ENCODE assay signal across 13 cellular contexts in genomic region chr3:52688266-52688665, GRCh38. TPM values are rescaled to one million over a fixed set of nuclear protein-coding genes. Genes with fewer than 3 reads are reported as not detected.
A peak's percentile ranks its signal among the peaks of the same experiment; 100 is the strongest.
DNase-seq lines count a peak whose midpoint lies in the region; ATAC-seq and TF ChIP-seq lines count a peak whose summit lies in the region.
"Had no signal": no experiment of that assay in that cellular context is flagged by ENCODE, and none has a peak within 500 bp of the region (broad histone marks: within the 10 kb centered on the region; RNA-seq: fewer than 3 reads in every experiment).

No MANE protein-coding gene starts in this region.

- H3K27ac ChIP-seq in esophagus squamous epithelium (peak overlapping the region; percentile 50 to 97 (median 94)), subcutaneous abdominal adipose tissue (ENCODE audit: low read depth, low read length) (peak overlapping the region; percentile 98), colonic mucosa (no peak overlapping the region)
- H3K27ac ChIP-seq: right atrium auricular region, upper lobe of left lung had no signal

- intact Hi-C loops in activated naive CD4-positive, alpha-beta T cell treated with anti-CD3 and anti-CD28 coated beads for 36 hours (cut with micrococcal nuclease), result loop anchor here (5.0 to 10.0 kb wide), 4 partner anchors 209 to 693 kb away; partner anchors contain the start of genes DUSP7, RPL29 and STIMATE
- intact Hi-C loops in esophagus squamous epithelium (cut with DNase I) (loop anchor here (10.0 kb wide), 1 partner anchor 153 kb away; the partner anchor contains the start of genes NT5DC2 and UQCC5), colonic mucosa (cut with DNase I) (no loop called here)

- peak overlapping the region; percentile 90 for H3K4me3 Mint-ChIP-seq in activated naive CD4-positive, alpha-beta T cell treated with anti-CD3 and anti-CD28 coated beads for 36 hours
- H3K4me3 Mint-ChIP-seq in WTC11, result peak overlapping the region; percentile 12; the same call in 1 of the 2 replicates

- H3K27ac Mint-ChIP-seq in activated naive CD4-positive, alpha-beta T cell treated with anti-CD3 and anti-CD28 coated beads for 36 hours, result peak overlapping the region; percentile 91
- H3K27ac Mint-ChIP-seq in WTC11, result peak overlapping the region; percentile 78

- CTCF ChIA-PET in activated naive CD4-positive, alpha-beta T cell treated with anti-CD3 and anti-CD28 coated beads for 36 hours (lab: Charles Lee), result interaction anchor here (0.7 kb wide), 1 partner anchor 250 kb away, joined by 4 read pairs; no protein-coding TSS in a partner anchor
- CTCF ChIA-PET in WTC11 (lab: Charles Lee), result interaction anchor here (0.6 kb wide), 1 partner anchor 218 kb away, joined by 3 read pairs; no protein-coding TSS in a partner anchor

- no peak for TF ChIP-seq POLR2A in esophagus squamous epithelium (IDR thresholded peaks at IDR 0.05)

- H3K4me1 ChIP-seq in esophagus squamous epithelium (peaks cover 11 to 57% (median 26%) of the 10 kb centered on the region in 3 donors), subcutaneous abdominal adipose tissue (ENCODE audit: control insufficient read depth in 5 of 5, insufficient read depth in 5 of 5, low read length in 5 of 5) (peaks cover 5 to 33% (median 31%) of the 10 kb centered on the region in 5 donors), colonic mucosa (peaks cover 4% of the 10 kb centered on the region)

- no peaks in the 10 kb centered on the region for H3K27me3 Mint-ChIP-seq in activated naive CD4-positive, alpha-beta T cell treated with anti-CD3 and anti-CD28 coated beads for 36 hours (ENCODE audit: low read depth)
- H3K27me3 Mint-ChIP-seq in WTC11 (ENCODE audit: low read depth), result no peaks in the 10 kb centered on the region; the same call in 1 of the 2 replicates

- H3K4me3 ChIP-seq in esophagus squamous epithelium, result no peak overlapping the region
- no peak overlapping the region for H3K4me3 ChIP-seq in subcutaneous abdominal adipose tissue (ENCODE audit: low read depth in 1 of 5, low read length in 5 of 5)
- H3K4me3 ChIP-seq in colonic mucosa, result no peak overlapping the region
- H3K4me3 ChIP-seq: right atrium auricular region, upper lobe of left lung had no signal

- H3K36me3 ChIP-seq in esophagus squamous epithelium, result peaks cover 30 to 63% (median 48%) of the 10 kb centered on the region in 3 donors
- peaks cover 44 to 61% (median 53%) of the 10 kb centered on the region in 5 donors for H3K36me3 ChIP-seq in subcutaneous abdominal adipose tissue (ENCODE audit: control insufficient read depth in 5 of 5, insufficient read depth in 5 of 5, low read length in 5 of 5)
- peaks cover 30% of the 10 kb centered on the region for H3K36me3 ChIP-seq in colonic mucosa

- peak overlapping the region in 1 of 5 donors; percentile 49 for H3K9ac ChIP-seq in subcutaneous abdominal adipose tissue (ENCODE audit: low read length in 5 of 5)
- no peak overlapping the region for H3K9ac ChIP-seq in colonic mucosa (ENCODE audit: low read depth in 2 of 2, low read length in 2 of 2)

- H3K27me3 ChIP-seq in esophagus squamous epithelium (no peaks in the 10 kb centered on the region), subcutaneous abdominal adipose tissue (ENCODE audit: control insufficient read depth in 5 of 5, insufficient read depth in 4 of 5, low read length in 5 of 5) (no peaks in the 10 kb centered on the region), colonic mucosa (no peaks in the 10 kb centered on the region)
- H3K27me3 ChIP-seq: right atrium auricular region, upper lobe of left lung had no signal

- POLR2A ChIA-PET in WTC11 (lab: Charles Lee), result no interaction called here

- WGBS in esophagus squamous epithelium, 2 donors, result 41 to 61% methylated on average over 6 of the region's 6 CpGs

- peaks cover 70% of the 10 kb centered on the region for H3K36me3 Mint-ChIP-seq in activated naive CD4-positive, alpha-beta T cell treated with anti-CD3 and anti-CD28 coated beads for 36 hours (ENCODE audit: low read depth)
- peaks cover 72% of the 10 kb centered on the region for H3K36me3 Mint-ChIP-seq in WTC11

- H3K9me3 ChIP-seq in esophagus squamous epithelium (no peaks in the 10 kb centered on the region), subcutaneous abdominal adipose tissue (ENCODE audit: control insufficient read depth in 5 of 5, low read length in 5 of 5) (no peaks in the 10 kb centered on the region), colonic mucosa (no peaks in the 10 kb centered on the region)
- H3K9me3 ChIP-seq: right atrium auricular region, upper lobe of left lung had no signal

- no peak for ATAC-seq in WTC11

- no peak for DNase-seq in activated naive CD4-positive, alpha-beta T cell treated with anti-CD3 and anti-CD28 coated beads for 36 hours
- DNase-seq in activated naive CD4-positive, alpha-beta T cell treated with anti-CD3 and anti-CD28 coated beads, Interleukin-2, amount 50 U/mL, for 16 hours, result no peak
- no peak for DNase-seq in WTC11 (ENCODE audit: low spot score)
- DNase-seq in esophagus squamous epithelium (lab: John Stamatoyannopoulos, UW), result no peak
- DNase-seq in DMS114 treated with DMSO at 0.1 percent for 48 hours (lab: John Stamatoyannopoulos, UW; ENCODE audit: unreplicated experiment), result no peak
- DNase-seq in HuH-7.5 (ENCODE audit: low spot score), result no peak
- no peak for DNase-seq in colonic mucosa
- DNase-seq: hypothalamus, NCI-H1105, NCI-H526, upper lobe of left lung had no signal

- H3K9me3 Mint-ChIP-seq in activated naive CD4-positive, alpha-beta T cell treated with anti-CD3 and anti-CD28 coated beads for 36 hours, result no peaks in the 10 kb centered on the region
- H3K9me3 Mint-ChIP-seq in WTC11, result no peaks in the 10 kb centered on the region

- TF ChIP-seq CTCF in WTC11 (IDR thresholded peaks at IDR 0.05) (no peak), esophagus squamous epithelium (IDR thresholded peaks at IDR 0.05) (no peak), colonic mucosa (IDR thresholded peaks at IDR 0.05) (no peak)

- peaks cover 68% of the 10 kb centered on the region for H3K4me1 Mint-ChIP-seq in activated naive CD4-positive, alpha-beta T cell treated with anti-CD3 and anti-CD28 coated beads for 36 hours (ENCODE audit: low read depth)
- peaks cover 25% of the 10 kb centered on the region for H3K4me1 Mint-ChIP-seq in WTC11

TF ChIP-seq in WTC11, 78 proteins besides CTCF, POLR2A, EP300 and RAD21 (continues in another document):
- TF ChIP-seq ZNF219 (CRISPR knock-in tag; IDR thresholded peaks at IDR 0.05; ENCODE audit: borderline replicate concordance) (no peak), E2F1 (CRISPR knock-in tag; IDR thresholded peaks at IDR 0.05) (no peak), SMAD4 (CRISPR knock-in tag; IDR thresholded peaks at IDR 0.05) (no peak), TCF7 (CRISPR knock-in tag; IDR thresholded peaks at IDR 0.05; ENCODE audit: low read depth) (no peak), IRF2 (CRISPR knock-in tag; IDR thresholded peaks at IDR 0.05; ENCODE audit: borderline replicate concordance, low read depth) (no peak), CDX4 (CRISPR knock-in tag; IDR thresholded peaks at IDR 0.05; ENCODE audit: borderline replicate concordance) (no peak), ZNF416 (CRISPR knock-in tag; IDR thresholded peaks at IDR 0.05) (no peak)

RNA-seq across cellular contexts. Expression of gene GNL3, which starts 2.4 kb away (rescaled TPM):
- 100 to 1,000 TPM; 195 to 197 TPM for total RNA-seq in activated naive CD4-positive, alpha-beta T cell treated with anti-CD3 and anti-CD28 coated beads for 36 hours
- 131 to 180 TPM (median 133 TPM) in 3 replicates for total RNA-seq in WTC11 (2021)
- 100 to 1,000 TPM in 3 of 4 donors, 10 to 100 TPM in 1; 95.8 to 184 (median 112) TPM for total RNA-seq in esophagus squamous epithelium
- total RNA-seq in colonic mucosa, result 10 to 100 TPM; 49.9 to 75.5 TPM

RNA-seq across cellular contexts. Expression of gene PBRM1, which starts 2.6 kb away (rescaled TPM):
- total RNA-seq in activated naive CD4-positive, alpha-beta T cell treated with anti-CD3 and anti-CD28 coated beads for 36 hours, result 10 to 100 TPM; 49.9 to 57.7 TPM
- total RNA-seq in WTC11 (2021) (44.3 to 48.8 TPM (median 48.8 TPM) in 3 replicates), esophagus squamous epithelium (10 to 100 TPM; 34.0 to 76.4 (median 63.7) TPM), colonic mucosa (10 to 100 TPM; 53.6 to 65.7 TPM)

RNA-seq across cellular contexts. Expression of gene GLT8D1, which starts 17.3 kb away (rescaled TPM):
- total RNA-seq in activated naive CD4-positive, alpha-beta T cell treated with anti-CD3 and anti-CD28 coated beads for 36 hours, result 10 to 100 TPM; 24.5 to 25.4 TPM
- total RNA-seq in WTC11 (2021), result 41.2 to 46.0 TPM (median 43.8 TPM) in 3 replicates
- 10 to 100 TPM; 10.6 to 34.7 (median 26.0) TPM for total RNA-seq in esophagus squamous epithelium
- 10 to 100 TPM; 29.0 to 36.2 TPM for total RNA-seq in colonic mucosa

RNA-seq across cellular contexts. Expression of gene SPCS1, which starts 17.6 kb away (rescaled TPM):
- total RNA-seq in activated naive CD4-positive, alpha-beta T cell treated with anti-CD3 and anti-CD28 coated beads for 36 hours, result 100 to 1,000 TPM; 118 to 123 TPM
- total RNA-seq in WTC11 (2021) (92.5 to 101 TPM (median 98.5 TPM) in 3 replicates), esophagus squamous epithelium (100 to 1,000 TPM in 3 of 4 donors, 10 to 100 TPM in 1; 65.8 to 138 (median 123) TPM), colonic mucosa (100 to 1,000 TPM in 1 of 2 donors, 10 to 100 TPM in 1; 95.6 to 136 TPM)
